In genomic region chr17:78214016-78214705, GRCh38 we compare ENCODE assay signal across 8 cellular contexts. TPM values are rescaled to one million over a fixed set of nuclear protein-coding genes. Genes with fewer than 3 reads are reported as not detected.
DNase-seq lines count a peak whose midpoint lies in the region; ATAC-seq and TF ChIP-seq lines count a peak whose summit lies in the region.

TSS of gene BIRC5 (plus strand) at chr17:78214253. CDS start at chr17:78214317, 64 bp downstream.

- intact Hi-C loops in T-helper 2 cell treated with Interferon-gamma antibody and Interleukin-4, amounts not matched to agents 100 ng/mL and 5 ng/mL, for 36 hours (cut with micrococcal nuclease), result loop anchor here (1.0 kb wide), 1 partner anchor 74 kb away; no protein-coding TSS in a partner anchor
- intact Hi-C loops in aorta (cut with DNase I), result no loop called here

- 0 to 1% methylated on average over 49 to 60 of the region's 60 CpGs for WGBS in aorta, 2 donors

- H3K9me3 ChIP-seq in aorta (ENCODE audit: control insufficient read depth, low read length), result no peaks in the 10 kb centered on the region

- H3K36me3 ChIP-seq in aorta (ENCODE audit: control insufficient read depth in 1 of 2, insufficient read depth in 2 of 2, low read length in 1 of 2), result no peaks in the 10 kb centered on the region

- DNase-seq in GM12864 (ENCODE audit: low read depth) (peak; percentile 42), NCI-H2029 treated with DMSO at 0.1 percent for 48 hours (lab: John Stamatoyannopoulos, UW) (peak; percentile 55), anterior cingulate cortex (lab: John Stamatoyannopoulos, UW) (peak in 55 of 58 donors; percentile 30 to 92 (median 76)), hepatic stellate cell (ENCODE audit: low spot score) (peak; percentile 95), renal cortical epithelial cell (ENCODE audit: low read depth) (peak; percentile 44), aorta (peak; percentile 92 to 96)

- H3K4me1 ChIP-seq in aorta (ENCODE audit: control insufficient read depth in 1 of 2, insufficient read depth in 2 of 2, low read length in 2 of 2), result no peaks in the 10 kb centered on the region

- ATAC-seq in HG02885 (IDR thresholded peaks at IDR 0.05; ENCODE audit: poor library complexity, unreplicated experiment) (peak; percentile 86), aorta (ENCODE audit: low FRiP score) (peak; percentile 98)

- no peaks in the 10 kb centered on the region for H3K27me3 ChIP-seq in aorta (ENCODE audit: control insufficient read depth in 1 of 2, insufficient read depth in 2 of 2, low read length in 1 of 2)

- H3K4me3 ChIP-seq in GM12864 (ENCODE audit: low read depth, low read length) (peak within 1 kb of the TSS; percentile 91), aorta (ENCODE audit: low read length in 2 of 2) (no peak within 1 kb of the TSS)

- H3K27ac ChIP-seq in aorta (ENCODE audit: low read depth in 1 of 2, low read length in 2 of 2), result no peak within 1 kb of the TSS

- TF ChIP-seq CTCF in GM12864 (IDR thresholded peaks at IDR 0.05; ENCODE audit: low read depth, low read length, missing control alignments), result no peak

RNA-seq across cellular contexts. Expression of gene BIRC5, which starts in this region (rescaled TPM):
- total RNA-seq in T-helper 2 cell treated with Interferon-gamma antibody and Interleukin-4, amounts not matched to agents 100 ng/mL and 5 ng/mL, for 36 hours, result 72.3 and 79.5 TPM in 2 replicates
- total RNA-seq in renal cortical epithelial cell (0.50 and 34.7 TPM in 2 replicates), aorta (1 to 10 TPM in 1 of 2 donors, under 1 TPM in 1; 0.65 to 2.8 TPM)
- polyA plus RNA-seq in aorta, result 1 to 10 TPM in 1 of 2 donors, under 1 TPM in 1; 0.10 to 3.4 TPM

Comparison
In these comparisons a context has a peak if more than half of its experiments do, and no peak if none do; other contexts are left out.
1. DNase-seq: peak in every context shown above with its lines; median percentile 95 in hepatic stellate cell; 94 in aorta; 76 in anterior cingulate cortex; 55 in NCI-H2029 treated with DMSO at 0.1 percent for 48 hours; 44 in renal cortical epithelial cell; 42 in GM12864.